ENCODE assay signal across 8 cellular contexts in genomic region chr13:95677564-95678386, GRCh38. TPM values are rescaled to one million over a fixed set of nuclear protein-coding genes. Genes with fewer than 3 reads are reported as not detected.
DNase-seq lines count a peak whose midpoint lies in the region; ATAC-seq and TF ChIP-seq lines count a peak whose summit lies in the region.

No MANE protein-coding gene starts in this region.

- CTCF ChIA-PET in activated CD4-positive, alpha-beta memory T cell treated with anti-CD3 and anti-CD28 coated beads, Interleukin-2, amount 10 ng/mL, durations not matched to agents 7 days and 5 days (lab: Charles Lee), result interaction anchor here (1.2 kb wide), 1 partner anchor 17 kb away, joined by 5 read pairs; no protein-coding TSS in a partner anchor

- POLR2A ChIA-PET in activated CD4-positive, alpha-beta memory T cell treated with anti-CD3 and anti-CD28 coated beads, Interleukin-2, amount 10 ng/mL, durations not matched to agents 7 days and 5 days (lab: Charles Lee), result interaction anchor here (1.6 kb wide), 1 partner anchor 1756 kb away, joined by 6 read pairs; the partner anchor contains the start of gene RAP2A

- TF ChIP-seq CTCF in progenitor cell of endocrine pancreas (IDR thresholded peaks at IDR 0.05; ENCODE audit: unreplicated experiment), result no peak

- H3K27ac Mint-ChIP-seq in activated CD4-positive, alpha-beta memory T cell treated with anti-CD3 and anti-CD28 coated beads, Interleukin-2, amount 10 ng/mL, durations not matched to agents 7 days and 5 days, result peak overlapping the region; percentile 77
- peak overlapping the region; percentile 94 for H3K27ac Mint-ChIP-seq in progenitor cell of endocrine pancreas

- no peaks in the 10 kb centered on the region for H3K27me3 Mint-ChIP-seq in activated CD4-positive, alpha-beta memory T cell treated with anti-CD3 and anti-CD28 coated beads, Interleukin-2, amount 10 ng/mL, durations not matched to agents 7 days and 5 days
- H3K27me3 Mint-ChIP-seq in progenitor cell of endocrine pancreas, result no peaks in the 10 kb centered on the region

- peak; percentile 14 for DNase-seq in DMS79 (lab: John Stamatoyannopoulos, UW)
- no peak for DNase-seq in activated CD4-positive, alpha-beta memory T cell treated with anti-CD3 and anti-CD28 coated beads, Interleukin-2, amount 10 ng/mL, durations not matched to agents 7 days and 5 days
- DNase-seq in glomerular visceral epithelial cell (ENCODE audit: extremely low spot score), result peak; percentile 42
- DNase-seq in progenitor cell of endocrine pancreas (ENCODE audit: low spot score, unreplicated experiment), result no peak
- DNase-seq in NCI-H226, result no peak

- peaks cover 29% of the 10 kb centered on the region for H3K36me3 Mint-ChIP-seq in activated CD4-positive, alpha-beta memory T cell treated with anti-CD3 and anti-CD28 coated beads, Interleukin-2, amount 10 ng/mL, durations not matched to agents 7 days and 5 days (ENCODE audit: low read depth)
- H3K36me3 Mint-ChIP-seq in progenitor cell of endocrine pancreas (ENCODE audit: insufficient read depth), result peaks cover 4% of the 10 kb centered on the region

- H3K9me3 Mint-ChIP-seq in activated CD4-positive, alpha-beta memory T cell treated with anti-CD3 and anti-CD28 coated beads, Interleukin-2, amount 10 ng/mL, durations not matched to agents 7 days and 5 days, result no peaks in the 10 kb centered on the region
- no peaks in the 10 kb centered on the region for H3K9me3 Mint-ChIP-seq in progenitor cell of endocrine pancreas (ENCODE audit: low read depth)

- ATAC-seq in HG03095 (IDR thresholded peaks at IDR 0.05; ENCODE audit: unreplicated experiment) (peak; percentile 7), HG02798 (IDR thresholded peaks at IDR 0.05; ENCODE audit: poor library complexity, unreplicated experiment) (no peak), HG02763 (IDR thresholded peaks at IDR 0.05; ENCODE audit: unreplicated experiment) (no peak)

- H3K4me1 Mint-ChIP-seq in activated CD4-positive, alpha-beta memory T cell treated with anti-CD3 and anti-CD28 coated beads, Interleukin-2, amount 10 ng/mL, durations not matched to agents 7 days and 5 days, result peaks cover 63% of the 10 kb centered on the region
- peaks cover 49% of the 10 kb centered on the region for H3K4me1 Mint-ChIP-seq in progenitor cell of endocrine pancreas (ENCODE audit: low read depth)

- peak overlapping the region; percentile 92 for H3K4me3 Mint-ChIP-seq in activated CD4-positive, alpha-beta memory T cell treated with anti-CD3 and anti-CD28 coated beads, Interleukin-2, amount 10 ng/mL, durations not matched to agents 7 days and 5 days
- peak overlapping the region; percentile 91 for H3K4me3 Mint-ChIP-seq in progenitor cell of endocrine pancreas (ENCODE audit: low read depth)

RNA-seq across cellular contexts. Expression of gene DNAJC3, which starts 0.8 kb away (rescaled TPM):
- total RNA-seq in activated CD4-positive, alpha-beta memory T cell treated with anti-CD3 and anti-CD28 coated beads, Interleukin-2, amount 10 ng/mL, durations not matched to agents 7 days and 5 days, result 10 to 100 TPM; 26.4 to 27.5 TPM
- 30.9 and 31.7 TPM in 2 replicates for total RNA-seq in progenitor cell of endocrine pancreas

RNA-seq across cellular contexts. Expression of gene DZIP1, which starts 33.3 kb away (rescaled TPM):
- total RNA-seq in activated CD4-positive, alpha-beta memory T cell treated with anti-CD3 and anti-CD28 coated beads, Interleukin-2, amount 10 ng/mL, durations not matched to agents 7 days and 5 days, result under 1 TPM; 0.30 to 0.40 TPM
- total RNA-seq in progenitor cell of endocrine pancreas, result 35.4 and 40.1 TPM in 2 replicates

Comparison
In these comparisons a context has a peak if more than half of its experiments do, and no peak if none do; other contexts are left out.
1. DNase-seq: peak in DMS79 (single experiment) and glomerular visceral epithelial cell (single experiment); none in activated CD4-positive, alpha-beta memory T cell treated with anti-CD3 and anti-CD28 coated beads, Interleukin-2, amount 10 ng/mL, durations not matched to agents 7 days and 5 days (single experiment), progenitor cell of endocrine pancreas (single experiment) and NCI-H226 (single experiment).
2. RNA of gene DZIP1, which starts 33.3 kb away (total RNA-seq): 35.4 to 40.1 TPM in progenitor cell of endocrine pancreas; 0.30 to 0.40 TPM in activated CD4-positive, alpha-beta memory T cell treated with anti-CD3 and anti-CD28 coated beads, Interleukin-2, amount 10 ng/mL, durations not matched to agents 7 days and 5 days; every median in the first group is over 10 times any median in the second.